ENCODE assay signal across 19 cellular contexts in genomic region chr1:2604854-2605753, GRCh38.
A peak's percentile ranks its signal among the peaks of the same experiment; 100 is the strongest.
DNase-seq lines count a peak whose midpoint lies in the region; ATAC-seq lines count a peak whose summit lies in the region.
"Had no signal": no experiment of that assay in that cellular context is flagged by ENCODE, and none has a peak within 500 bp of the region (broad histone marks: within the 10 kb centered on the region; RNA-seq: fewer than 3 reads in every experiment).

No MANE protein-coding gene starts in this region.

- no peaks in the 10 kb centered on the region for H3K4me1 Mint-ChIP-seq in stimulated activated memory B cell treated with anti-CD40 and anti-IgM and Interleukin-4, amounts not matched to agents 10 μg/mL and 1 μg/mL and 100 μg/mL, for 72 hours

- peaks cover 6 to 71% (median 52%) of the 10 kb centered on the region in 10 experiments; a peak in 18 of 20 replicates for H3K4me1 ChIP-seq in BLaER1 treated with 17β-estradiol and CSF1 and Interleukin-3, amounts not matched to agents 10 nM and 100 nM
- H3K4me1 ChIP-seq: BE2C had no signal

- 0 out of 22 replicates have a peak overlapping the region, but pooled peaks of 1 of the 11 experiments have one; percentile 31 for H3K9ac ChIP-seq in BLaER1 treated with 17β-estradiol and CSF1 and Interleukin-3, amounts not matched to agents 10 nM and 100 nM
- H3K9ac ChIP-seq: KMS-11 had no signal

- H3K4me2 ChIP-seq in BLaER1 treated with 17β-estradiol and CSF1 and Interleukin-3, amounts not matched to agents 10 nM and 100 nM, result peak overlapping the region in 10 of 11 experiments; percentile 19 to 93 (median 80); a peak in 19 of 22 replicates
- H3K4me2 ChIP-seq: KMS-11 had no signal

- H3K4me3 ChIP-seq in BLaER1 treated with 17β-estradiol and CSF1 and Interleukin-3, amounts not matched to agents 10 nM and 100 nM, result no peak overlapping the region; a peak in 1 of 20 replicates

- ATAC-seq in stimulated activated memory B cell treated with anti-CD40 and anti-IgM and Interleukin-4, amounts not matched to agents 10 μg/mL and 1 μg/mL and 100 μg/mL, for 72 hours, result peak; percentile 13
- ATAC-seq: HCT116 had no signal

- H3K9me3 Mint-ChIP-seq in stimulated activated memory B cell treated with anti-CD40 and anti-IgM and Interleukin-4, amounts not matched to agents 10 μg/mL and 1 μg/mL and 100 μg/mL, for 72 hours, result no peaks in the 10 kb centered on the region
- H3K9me3 Mint-ChIP-seq: CD8-positive, alpha-beta memory T cell had no signal

- no peaks in the 10 kb centered on the region for H3K36me3 ChIP-seq in BLaER1 treated with 17β-estradiol and CSF1 and Interleukin-3, amounts not matched to agents 10 nM and 100 nM
- H3K36me3 ChIP-seq: BE2C had no signal

- H4K20me1 ChIP-seq in BLaER1 treated with 17β-estradiol and CSF1 and Interleukin-3, amounts not matched to agents 10 nM and 100 nM, result peaks cover 0 to 26% (median 0%) of the 10 kb centered on the region in 11 experiments; a peak in 6 of 22 replicates

- H3K27me3 ChIP-seq in BLaER1 treated with 17β-estradiol and CSF1 and Interleukin-3, amounts not matched to agents 10 nM and 100 nM, result peaks cover 10 to 29% (median 18%) of the 10 kb centered on the region in 11 experiments; a peak in 17 of 22 replicates
- H3K27me3 ChIP-seq: BE2C had no signal

- H3K36me3 Mint-ChIP-seq in stimulated activated memory B cell treated with anti-CD40 and anti-IgM and Interleukin-4, amounts not matched to agents 10 μg/mL and 1 μg/mL and 100 μg/mL, for 72 hours, result no peaks in the 10 kb centered on the region
- H3K36me3 Mint-ChIP-seq: CD8-positive, alpha-beta memory T cell had no signal

- no peak overlapping the region for H3K27ac ChIP-seq in BLaER1 treated with 17β-estradiol and CSF1 and Interleukin-3, amounts not matched to agents 10 nM and 100 nM
- H3K27ac ChIP-seq: KMS-11 had no signal

- no peak overlapping the region for H3K27ac Mint-ChIP-seq in stimulated activated memory B cell treated with anti-CD40 and anti-IgM and Interleukin-4, amounts not matched to agents 10 μg/mL and 1 μg/mL and 100 μg/mL, for 72 hours
- H3K27ac Mint-ChIP-seq: CD8-positive, alpha-beta memory T cell had no signal

- H3K27me3 Mint-ChIP-seq in stimulated activated memory B cell treated with anti-CD40 and anti-IgM and Interleukin-4, amounts not matched to agents 10 μg/mL and 1 μg/mL and 100 μg/mL, for 72 hours, result peaks cover 42% of the 10 kb centered on the region

- DNase-seq in activated CD4-positive, CD25-positive, alpha-beta regulatory T cell treated with anti-CD3 and anti-CD28 coated beads, Interleukin-2, amount 50 U/mL, for 72 hours, result peak; percentile 28
- DNase-seq in activated CD4-positive, CD25-positive, alpha-beta regulatory T cell (lab: John Stamatoyannopoulos, UW), result no peak
- peak; percentile 43 for DNase-seq in ecto neural progenitor cell (ENCODE audit: low spot score)
- no peak for DNase-seq in NCI-H226
- DNase-seq in NCI-H446 treated with DMSO at 0.1 percent for 48 hours (lab: John Stamatoyannopoulos, UW), result no peak
- no peak for DNase-seq in NCI-H510A (lab: John Stamatoyannopoulos, UW)
- DNase-seq: 8988T, BE2C, DMS79 treated with DMSO at 0.1 percent for 48 hours, NCI-H1436, NCI-H2029, NCI-H2171, NCI-H82, PC-3 had no signal

- no peaks in the 10 kb centered on the region for H3K9me3 ChIP-seq in BLaER1 treated with 17β-estradiol and CSF1 and Interleukin-3, amounts not matched to agents 10 nM and 100 nM (replicated peaks in 1 of 11)
- H3K9me3 ChIP-seq: BE2C had no signal

- H3K4me3 Mint-ChIP-seq in stimulated activated memory B cell treated with anti-CD40 and anti-IgM and Interleukin-4, amounts not matched to agents 10 μg/mL and 1 μg/mL and 100 μg/mL, for 72 hours, result no peak overlapping the region
- H3K4me3 Mint-ChIP-seq: CD8-positive, alpha-beta memory T cell had no signal

Comparison
In these comparisons a context has a peak if more than half of its experiments do, and no peak if none do; other contexts are left out.
1. DNase-seq: peak in activated CD4-positive, CD25-positive, alpha-beta regulatory T cell treated with anti-CD3 and anti-CD28 coated beads, Interleukin-2, amount 50 U/mL, for 72 hours (single experiment) and ecto neural progenitor cell (single experiment); none in activated CD4-positive, CD25-positive, alpha-beta regulatory T cell (0 of 4), NCI-H226 (single experiment), NCI-H446 treated with DMSO at 0.1 percent for 48 hours (single experiment) and NCI-H510A (single experiment).